1 cellular context compared by ENCODE assay signal in the genomic region with DNA sequence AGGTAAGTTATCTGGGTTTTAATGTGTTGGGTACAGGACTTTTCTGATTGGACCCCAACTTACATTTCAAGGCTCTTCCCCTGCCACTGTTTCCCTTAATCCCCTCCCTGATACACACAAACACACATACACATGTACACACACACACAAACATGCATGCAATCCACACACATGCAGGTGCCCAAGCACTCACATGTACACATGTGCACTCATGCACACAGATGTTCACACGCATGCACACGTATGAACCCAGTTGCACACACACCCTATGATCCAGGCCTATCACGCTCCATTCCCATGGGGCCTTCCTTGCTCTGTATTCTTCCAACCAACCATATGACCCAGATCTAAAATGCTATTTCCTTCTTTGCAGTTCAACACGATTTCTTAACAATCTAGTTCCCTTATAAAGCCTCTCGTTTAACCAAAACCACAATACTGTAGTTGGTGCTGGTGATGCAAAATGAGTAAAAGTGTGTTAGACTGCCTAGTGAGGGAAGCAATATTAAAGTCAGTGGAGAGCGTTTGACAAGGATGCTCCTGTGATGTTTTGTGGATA.
A peak's percentile ranks its signal among the peaks of the same experiment; 100 is the strongest.
TF ChIP-seq lines count a peak whose summit lies in the region.

No MANE protein-coding gene starts in this region.

TF ChIP-seq in HepG2, 621 proteins besides CTCF, POLR2A, EP300 and RAD21:
- TF ChIP-seq HDAC2 (CRISPR knock-in tag; IDR thresholded peaks at IDR 0.05) (no peak), ZNF44 (CRISPR knock-in tag; IDR thresholded peaks at IDR 0.05) (no peak)
- TF ChIP-seq, protein P1, sequence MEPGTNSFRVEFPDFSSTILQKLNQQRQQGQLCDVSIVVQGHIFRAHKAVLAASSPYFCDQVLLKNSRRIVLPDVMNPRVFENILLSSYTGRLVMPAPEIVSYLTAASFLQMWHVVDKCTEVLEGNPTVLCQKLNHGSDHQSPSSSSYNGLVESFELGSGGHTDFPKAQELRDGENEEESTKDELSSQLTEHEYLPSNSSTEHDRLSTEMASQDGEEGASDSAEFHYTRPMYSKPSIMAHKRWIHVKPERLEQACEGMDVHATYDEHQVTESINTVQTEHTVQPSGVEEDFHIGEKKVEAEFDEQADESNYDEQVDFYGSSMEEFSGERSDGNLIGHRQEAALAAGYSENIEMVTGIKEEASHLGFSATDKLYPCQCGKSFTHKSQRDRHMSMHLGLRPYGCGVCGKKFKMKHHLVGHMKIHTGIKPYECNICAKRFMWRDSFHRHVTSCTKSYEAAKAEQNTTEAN (CRISPR knock-in tag; conservative IDR thresholded peaks at IDR 0.05), result no peak
- TF ChIP-seq, protein P2, sequence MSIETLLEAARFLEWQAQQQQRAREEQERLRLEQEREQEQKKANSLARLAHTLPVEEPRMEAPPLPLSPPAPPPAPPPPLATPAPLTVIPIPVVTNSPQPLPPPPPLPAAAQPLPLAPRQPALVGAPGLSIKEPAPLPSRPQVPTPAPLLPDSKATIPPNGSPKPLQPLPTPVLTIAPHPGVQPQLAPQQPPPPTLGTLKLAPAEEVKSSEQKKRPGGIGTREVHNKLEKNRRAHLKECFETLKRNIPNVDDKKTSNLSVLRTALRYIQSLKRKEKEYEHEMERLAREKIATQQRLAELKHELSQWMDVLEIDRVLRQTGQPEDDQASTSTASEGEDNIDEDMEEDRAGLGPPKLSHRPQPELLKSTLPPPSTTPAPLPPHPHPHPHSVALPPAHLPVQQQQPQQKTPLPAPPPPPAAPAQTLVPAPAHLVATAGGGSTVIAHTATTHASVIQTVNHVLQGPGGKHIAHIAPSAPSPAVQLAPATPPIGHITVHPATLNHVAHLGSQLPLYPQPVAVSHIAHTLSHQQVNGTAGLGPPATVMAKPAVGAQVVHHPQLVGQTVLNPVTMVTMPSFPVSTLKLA (IDR thresholded peaks at IDR 0.05), result peak; percentile 57
